ENCODE assay signal across 15 cellular contexts in the genomic region with DNA sequence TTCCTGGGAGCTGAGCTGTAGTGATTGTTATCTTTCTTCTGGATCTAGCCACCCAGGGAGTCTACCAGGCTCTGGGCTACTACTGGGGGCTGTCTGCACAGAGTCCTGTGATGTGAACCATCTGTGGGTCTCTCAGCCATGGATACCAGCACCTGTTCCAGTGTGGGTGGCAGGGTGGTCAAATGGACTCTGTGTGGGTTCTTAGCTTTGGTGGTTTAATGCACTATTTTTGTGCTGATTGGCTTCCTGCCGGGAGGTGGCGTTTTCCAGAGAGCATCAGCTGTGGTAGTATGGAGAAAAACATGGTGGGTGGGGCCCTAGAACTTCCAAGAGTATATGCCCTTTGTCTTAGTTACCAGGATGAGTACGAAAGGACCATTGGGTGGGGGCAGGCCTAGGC.
"Had no signal": no experiment of that assay in that cellular context is flagged by ENCODE, and none has a peak within 500 bp of the region (broad histone marks: within the 10 kb centered on the region; RNA-seq: fewer than 3 reads in every experiment).

No MANE protein-coding gene starts in this region.

- ATAC-seq: foreskin keratinocyte; left cardiac atrium; naive thymus-derived CD8-positive, alpha-beta T cell; right cardiac atrium had no signal

- H3K4me3 ChIP-seq: colonic mucosa, left ventricle myocardium inferior, lung, ovary, smooth muscle cell had no signal

- DNase-seq: colonic mucosa; dermis blood vessel endothelial cell; erythroblast; kidney; left cardiac atrium; left ventricle myocardium inferior; naive thymus-derived CD8-positive, alpha-beta T cell; ovary; right cardiac atrium; stimulated activated CD4-positive, alpha-beta T cell treated with anti-CD3 and anti-CD28 coated beads, Interleukin-2, amount 100 ng/mL, for 48 hours; stimulated activated naive CD4-positive, alpha-beta T cell treated with Interleukin-2 at 50 U/mL for 16 hours; trophoblast cell had no signal

- H3K36me3 ChIP-seq: colonic mucosa, left ventricle myocardium inferior, ovary had no signal

- H3K27me3 ChIP-seq: colonic mucosa, foreskin keratinocyte, ovary had no signal

- H3K9me3 ChIP-seq: colonic mucosa, ovary had no signal

- H3K27ac ChIP-seq: colonic mucosa, foreskin keratinocyte, left ventricle myocardium inferior, ovary had no signal

- H3K4me2 ChIP-seq: smooth muscle cell had no signal

- H3K4me1 ChIP-seq: colonic mucosa, foreskin keratinocyte had no signal
